Comparison of ENCODE assay signal across 18 cellular contexts in the genomic region with DNA sequence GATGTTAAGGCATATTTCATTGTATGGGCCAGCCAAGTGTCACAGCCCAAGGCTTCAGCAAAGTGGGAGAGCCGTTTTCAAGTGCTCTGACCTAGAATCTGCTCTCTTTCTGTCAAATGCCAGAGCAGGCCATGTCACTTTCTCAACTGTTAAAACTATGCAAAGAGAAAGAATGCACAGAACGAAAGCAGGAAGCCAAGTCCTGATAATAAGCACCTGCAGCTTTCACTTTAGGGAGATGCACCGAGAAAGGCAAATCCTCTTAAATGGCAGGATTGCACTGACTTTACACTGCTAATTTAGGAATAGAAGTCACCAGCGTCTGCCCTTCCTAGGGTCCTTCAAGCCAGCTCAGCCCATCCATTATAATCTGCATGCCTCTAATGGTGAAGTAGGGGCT. TPM values are rescaled to one million over a fixed set of nuclear protein-coding genes. Genes with fewer than 3 reads are reported as not detected.
A peak's percentile ranks its signal among the peaks of the same experiment; 100 is the strongest.
DNase-seq lines count a peak whose midpoint lies in the region; ATAC-seq and TF ChIP-seq lines count a peak whose summit lies in the region.
"Had no signal": no experiment of that assay in that cellular context is flagged by ENCODE, and none has a peak within 500 bp of the region (broad histone marks: within the 10 kb centered on the region; RNA-seq: fewer than 3 reads in every experiment).

No MANE protein-coding gene starts in this region.

- TF ChIP-seq CTCF in CD4-positive, alpha-beta T cell (IDR thresholded peaks at IDR 0.05), result no peak
- no peak for TF ChIP-seq CTCF in neural progenitor cell (IDR thresholded peaks at IDR 0.05)

- no peak overlapping the region for H2AFZ ChIP-seq in neural progenitor cell (replicated peaks)

- no peaks in the 10 kb centered on the region for H4K20me1 ChIP-seq in neural progenitor cell (ENCODE audit: low read depth)

- no peaks in the 10 kb centered on the region for H3K27me3 ChIP-seq in CD4-positive, alpha-beta T cell (ENCODE audit: control insufficient read depth, insufficient read depth, low read length)
- no peaks in the 10 kb centered on the region for H3K27me3 ChIP-seq in neural progenitor cell
- H3K27me3 ChIP-seq: esophagus muscularis mucosa, right lobe of liver had no signal

- H3K9ac ChIP-seq in neural progenitor cell, result no peak overlapping the region

- no peak for ATAC-seq in CD4-positive, alpha-beta T cell (ENCODE audit: poor library complexity)
- peak; percentile 51 for ATAC-seq in GM18867 (IDR thresholded peaks at IDR 0.05; ENCODE audit: unreplicated experiment)
- ATAC-seq: right lobe of liver had no signal

- no peaks in the 10 kb centered on the region for H3K9me3 Mint-ChIP-seq in CD4-positive, alpha-beta T cell
- no peaks in the 10 kb centered on the region for H3K9me3 Mint-ChIP-seq in activated T-helper 2 cell treated with anti-CD3 and anti-CD28 coated beads, Interferon-gamma antibody, Interleukin-2, Interleukin-4, amounts not matched to agents 10 μg/mL and 5 μg/mL and 100 μg/mL, durations not matched to agents 14 hours and 24 hours and 36 hours
- H3K9me3 Mint-ChIP-seq in neural progenitor cell, result peaks cover 5% of the 10 kb centered on the region

- peak overlapping the region; percentile 50 for H3K27ac Mint-ChIP-seq in CD4-positive, alpha-beta T cell
- H3K27ac Mint-ChIP-seq in activated T-helper 2 cell treated with anti-CD3 and anti-CD28 coated beads, Interferon-gamma antibody, Interleukin-2, Interleukin-4, amounts not matched to agents 10 μg/mL and 5 μg/mL and 100 μg/mL, durations not matched to agents 14 hours and 24 hours and 36 hours, result peak overlapping the region; percentile 44
- no peak overlapping the region for H3K27ac Mint-ChIP-seq in neural progenitor cell
- H3K27ac Mint-ChIP-seq: B cell, nephron progenitor cell had no signal

- POLR2A ChIA-PET in CD4-positive, alpha-beta T cell (lab: Charles Lee), result interaction anchor here (1.5 kb wide), 1 partner anchor 114 kb away, joined by 3 read pairs; no protein-coding TSS in a partner anchor

- no peaks in the 10 kb centered on the region for H3K36me3 Mint-ChIP-seq in CD4-positive, alpha-beta T cell (ENCODE audit: low read depth)
- no peaks in the 10 kb centered on the region for H3K36me3 Mint-ChIP-seq in activated T-helper 2 cell treated with anti-CD3 and anti-CD28 coated beads, Interferon-gamma antibody, Interleukin-2, Interleukin-4, amounts not matched to agents 10 μg/mL and 5 μg/mL and 100 μg/mL, durations not matched to agents 14 hours and 24 hours and 36 hours (ENCODE audit: low read depth)
- no peaks in the 10 kb centered on the region for H3K36me3 Mint-ChIP-seq in neural progenitor cell

- CTCF ChIA-PET in CD4-positive, alpha-beta T cell (lab: Charles Lee), result no interaction called here

- no peaks in the 10 kb centered on the region for H3F3A ChIP-seq in neural progenitor cell (ENCODE audit: low read depth)

- DNase-seq in CD4-positive, alpha-beta T cell, result no peak
- DNase-seq in activated T-helper 2 cell treated with anti-CD3 and anti-CD28 coated beads, Interferon-gamma antibody, Interleukin-2, Interleukin-4, amounts not matched to agents 10 μg/mL and 5 μg/mL and 100 μg/mL, durations not matched to agents 14 hours and 24 hours and 36 hours (ENCODE audit: low spot score), result no peak
- DNase-seq in neural progenitor cell (ENCODE audit: low spot score), result peak; percentile 34
- no peak for DNase-seq in amygdala (lab: John Stamatoyannopoulos, UW)
- DNase-seq in HCEC 1CT, result no peak
- DNase-seq in posterior vena cava (ENCODE audit: low spot score), result no peak
- DNase-seq in germinal center (ENCODE audit: low spot score), result no peak
- DNase-seq: activated gamma-delta T cell treated with Interleukin-2 at 50 U/mL for 16 hours; dermis blood vessel endothelial cell; DMS53; head of caudate nucleus; nephron progenitor cell; NK-92 treated with Interleukin-12 subunit alpha and Interleukin-12 subunit beta, amount 100 ng/mL, for 24 hours; right lobe of liver; stimulated activated CD4-positive, alpha-beta T cell treated with anti-CD3 and anti-CD28 coated beads, Interleukin-4, amount 100 ng/mL, for 1 hour had no signal

- no peaks in the 10 kb centered on the region for H3K79me2 ChIP-seq in neural progenitor cell (ENCODE audit: low read depth)

- no peak overlapping the region for H3K27ac ChIP-seq in CD4-positive, alpha-beta T cell (ENCODE audit: low read depth, low read length)
- H3K27ac ChIP-seq in neural progenitor cell, result no peak overlapping the region
- H3K27ac ChIP-seq: esophagus muscularis mucosa, right lobe of liver had no signal

- H3K36me3 ChIP-seq in neural progenitor cell, result no peaks in the 10 kb centered on the region
- H3K36me3 ChIP-seq: esophagus muscularis mucosa, right lobe of liver had no signal

- intact Hi-C loops in CD4-positive, alpha-beta T cell (cut with DNase I, micrococcal nuclease), result no loop called here
- intact Hi-C loops in activated T-helper 2 cell treated with anti-CD3 and anti-CD28 coated beads, Interferon-gamma antibody, Interleukin-2, Interleukin-4, amounts not matched to agents 10 μg/mL and 5 μg/mL and 100 μg/mL, durations not matched to agents 14 hours and 24 hours and 36 hours (cut with micrococcal nuclease), result no loop called here
- intact Hi-C loops in posterior vena cava (cut with DNase I), result loop anchor here in 1 of 2 donors (5.0 kb wide), 1 partner anchor 424 kb away; no protein-coding TSS in a partner anchor

- no peak overlapping the region for H3K4me3 ChIP-seq in neural progenitor cell
- H3K4me3 ChIP-seq: esophagus muscularis mucosa, right lobe of liver had no signal

- H3K4me1 ChIP-seq in neural progenitor cell, result peaks cover 10% of the 10 kb centered on the region
- H3K4me1 ChIP-seq: right lobe of liver had no signal

- H3K4me3 Mint-ChIP-seq in CD4-positive, alpha-beta T cell, result no peak overlapping the region
- no peak overlapping the region for H3K4me3 Mint-ChIP-seq in activated T-helper 2 cell treated with anti-CD3 and anti-CD28 coated beads, Interferon-gamma antibody, Interleukin-2, Interleukin-4, amounts not matched to agents 10 μg/mL and 5 μg/mL and 100 μg/mL, durations not matched to agents 14 hours and 24 hours and 36 hours (ENCODE audit: low read depth)
- H3K4me3 Mint-ChIP-seq in neural progenitor cell, result no peak overlapping the region
- H3K4me3 Mint-ChIP-seq: B cell, nephron progenitor cell had no signal

- peaks cover 34% of the 10 kb centered on the region for H3K4me1 Mint-ChIP-seq in CD4-positive, alpha-beta T cell (ENCODE audit: low read depth)
- peaks cover 48% of the 10 kb centered on the region for H3K4me1 Mint-ChIP-seq in activated T-helper 2 cell treated with anti-CD3 and anti-CD28 coated beads, Interferon-gamma antibody, Interleukin-2, Interleukin-4, amounts not matched to agents 10 μg/mL and 5 μg/mL and 100 μg/mL, durations not matched to agents 14 hours and 24 hours and 36 hours (ENCODE audit: low read depth)
- H3K4me1 Mint-ChIP-seq in neural progenitor cell, result peaks cover 33% of the 10 kb centered on the region
- H3K4me1 Mint-ChIP-seq: B cell had no signal

- peak overlapping the region; percentile 34 for H3K4me2 ChIP-seq in neural progenitor cell

- no peaks in the 10 kb centered on the region for H3K9me3 ChIP-seq in CD4-positive, alpha-beta T cell (ENCODE audit: control insufficient read depth, low read length)
- H3K9me3 ChIP-seq in neural progenitor cell (ENCODE audit: low read depth), result no peaks in the 10 kb centered on the region
- H3K9me3 ChIP-seq: esophagus muscularis mucosa, right lobe of liver had no signal

- H3K27me3 Mint-ChIP-seq in CD4-positive, alpha-beta T cell, result no peaks in the 10 kb centered on the region
- H3K27me3 Mint-ChIP-seq in activated T-helper 2 cell treated with anti-CD3 and anti-CD28 coated beads, Interferon-gamma antibody, Interleukin-2, Interleukin-4, amounts not matched to agents 10 μg/mL and 5 μg/mL and 100 μg/mL, durations not matched to agents 14 hours and 24 hours and 36 hours (ENCODE audit: low read depth), result no peaks in the 10 kb centered on the region
- H3K27me3 Mint-ChIP-seq in neural progenitor cell (ENCODE audit: insufficient read depth, low read depth), result peaks cover 2% of the 10 kb centered on the region

RNA-seq across cellular contexts. Expression of a gene that starts 49.2 kb away (rescaled TPM):
- total RNA-seq in CD4-positive, alpha-beta T cell, result 1 to 10 TPM; 8.5 to 9.3 TPM
- total RNA-seq in activated T-helper 2 cell treated with anti-CD3 and anti-CD28 coated beads, Interferon-gamma antibody, Interleukin-2, Interleukin-4, amounts not matched to agents 10 μg/mL and 5 μg/mL and 100 μg/mL, durations not matched to agents 14 hours and 24 hours and 36 hours, result 34.6 and 38.1 TPM in 2 replicates
- total RNA-seq in neural progenitor cell (ENCODE audit: low replicate concordance) (59.4 and 65.7 TPM in 2 replicates), posterior vena cava (10 to 100 TPM; 27.5 to 37.3 TPM)
